Comparison of ENCODE assay signal across 20 cellular contexts in genomic region chr5:133461796-133462516, GRCh38.
A peak's percentile ranks its signal among the peaks of the same experiment; 100 is the strongest.
DNase-seq lines count a peak whose midpoint lies in the region; ATAC-seq, FAIRE-seq and TF ChIP-seq lines count a peak whose summit lies in the region.
"Had no signal": no experiment of that assay in that cellular context is flagged by ENCODE, and none has a peak within 500 bp of the region (broad histone marks: within the 10 kb centered on the region; RNA-seq: fewer than 3 reads in every experiment).

No MANE protein-coding gene starts in this region.

- TF ChIP-seq POLR2A in GM12891 (IDR thresholded peaks at IDR 0.05; ENCODE audit: low read depth, low read length), result no peak

- no peak for TF ChIP-seq CTCF in left lung (IDR thresholded peaks at IDR 0.05)

- no peak for FAIRE-seq in GM12891 (lab: Jason Lieb, UNC)
- FAIRE-seq: A204.1, D721Med, GM12878 had no signal

- H3K4me1 ChIP-seq in left lung, result no peaks in the 10 kb centered on the region
- H3K4me1 ChIP-seq: SJCRH30 had no signal

- no peaks in the 10 kb centered on the region for H3K36me3 ChIP-seq in left lung
- H3K36me3 ChIP-seq: MG63, SJCRH30 had no signal

- intact Hi-C loops in left cardiac atrium (cut with DNase I), result no loop called here
- intact Hi-C loops in cardiac septum (cut with DNase I), result no loop called here
- intact Hi-C loops in left lung (cut with DNase I), result no loop called here

- H3K4me3 ChIP-seq in left lung, result no peak overlapping the region
- H3K4me3 ChIP-seq: GM12878, MG63, SJCRH30 had no signal

- no peaks in the 10 kb centered on the region for H3K9me3 ChIP-seq in left lung
- H3K9me3 ChIP-seq: MG63, SJCRH30 had no signal

- peak; percentile 53 to 80 for ATAC-seq in left cardiac atrium
- peak; percentile 67 for ATAC-seq in left lung
- ATAC-seq: GM12878 had no signal

- H3K27ac ChIP-seq in left lung, result no peak overlapping the region
- H3K27ac ChIP-seq: C4-2B, RWPE1, SJCRH30 had no signal

- no peak for DNase-seq in left cardiac atrium
- no peak for DNase-seq in cardiac septum (ENCODE audit: low spot score)
- peak; percentile 17 for DNase-seq in NCI-H2196 treated with DMSO at 0.1 percent for 48 hours (lab: John Stamatoyannopoulos, UW; ENCODE audit: unreplicated experiment)
- no peak for DNase-seq in left lung
- no peak for DNase-seq in stimulated activated CD4-positive, alpha-beta T cell treated with anti-CD3 and anti-CD28 coated beads, Interleukin-4, amount 100 ng/mL, for 1 hour
- DNase-seq in GM12891 (ENCODE audit: insufficient read length, low spot score), result no peak
- DNase-seq in activated CD4-positive, alpha-beta T cell treated with anti-CD3 and anti-CD28 coated beads, Interleukin-2, amount 50 U/mL, for 4 hours, result no peak
- no peak for DNase-seq in CD1c-positive myeloid dendritic cell (ENCODE audit: extremely low spot score)
- DNase-seq: DMS53; H7; MG63; NCI-H1436 treated with DMSO at 0.1 percent for 48 hours; NCI-H2081; NK-92 treated with Interleukin-12 subunit alpha and Interleukin-12 subunit beta, amount 100 ng/mL, for 24 hours; SJCRH30 had no signal

- H3K27me3 ChIP-seq in left lung, result no peaks in the 10 kb centered on the region
- H3K27me3 ChIP-seq: MG63, SJCRH30 had no signal

TF ChIP-seq in GM12891, 5 proteins besides CTCF, POLR2A, EP300 and RAD21:
- TF ChIP-seq PAX5 (IDR thresholded peaks at IDR 0.05; ENCODE audit: insufficient read depth, low read length, severe bottlenecking), result no peak
- TF ChIP-seq SPI1 (IDR thresholded peaks at IDR 0.05; ENCODE audit: low read depth, low read length), result no peak
- TF ChIP-seq POLR2AphosphoS5 (IDR thresholded peaks at IDR 0.05; ENCODE audit: low read depth, low read length), result no peak
- no peak for TF ChIP-seq TAF1 (IDR thresholded peaks at IDR 0.05; ENCODE audit: low read depth, low read length)
- no peak for TF ChIP-seq POU2F2 (IDR thresholded peaks at IDR 0.05; ENCODE audit: low read depth, low read length)
